Comparison of ENCODE assay signal across 15 cellular contexts in genomic region chr18:11989966-11990380, GRCh38. TPM values are rescaled to one million over a fixed set of nuclear protein-coding genes. Genes with fewer than 3 reads are reported as not detected.
A peak's percentile ranks its signal among the peaks of the same experiment; 100 is the strongest.
DNase-seq lines count a peak whose midpoint lies in the region; ATAC-seq and TF ChIP-seq lines count a peak whose summit lies in the region.
"Had no signal": no experiment of that assay in that cellular context is flagged by ENCODE, and none has a peak within 500 bp of the region (broad histone marks: within the 10 kb centered on the region; RNA-seq: fewer than 3 reads in every experiment).

No MANE protein-coding gene starts in this region.

- H3K36me3 ChIP-seq in OCI-LY3 (replicated peaks; ENCODE audit: low read depth, low read length): no peaks in the 10 kb centered on the region
- H3K36me3 ChIP-seq: ascending aorta had no signal

- H3K36me3 Mint-ChIP-seq in activated T-helper 1 cell treated with anti-CD3 and anti-CD28 coated beads, Interleukin-12 subunit alpha, Interleukin-12 subunit beta, Interleukin-2, Interleukin-4 antibody, amounts not matched to agents 30 ng/mL and 10 ng/mL and 1 ng/mL, durations not matched to agents 14 hours and 24 hours and 36 hours (ENCODE audit: low read depth): no peaks in the 10 kb centered on the region

- H2AFZ ChIP-seq in OCI-LY3 (ENCODE audit: low read depth, low read length): no peak overlapping the region

- H3K27ac Mint-ChIP-seq in activated T-helper 1 cell treated with anti-CD3 and anti-CD28 coated beads, Interleukin-12 subunit alpha, Interleukin-12 subunit beta, Interleukin-2, Interleukin-4 antibody, amounts not matched to agents 30 ng/mL and 10 ng/mL and 1 ng/mL, durations not matched to agents 14 hours and 24 hours and 36 hours: no peak overlapping the region
- H3K27ac Mint-ChIP-seq: activated CD4-positive, alpha-beta T cell treated with anti-CD3 and anti-CD28 coated beads for 36 hours; activated T-cell treated with anti-CD3 and anti-CD28 coated beads, Interleukin-2, amount 50 U/mL, for 24 hours; CD4-positive, alpha-beta T cell; T-helper 17 cell had no signal

- H3K27ac ChIP-seq in OCI-LY3 (ENCODE audit: low read length): no peak overlapping the region
- H3K27ac ChIP-seq: ascending aorta had no signal

- TF ChIP-seq CTCF in OCI-LY3 (IDR thresholded peaks at IDR 0.05; ENCODE audit: low read depth, low read length): no peak

- no peaks in the 10 kb centered on the region for H3K79me2 ChIP-seq in OCI-LY3 (ENCODE audit: low read length)

- no peak overlapping the region for H3K4me3 Mint-ChIP-seq in activated T-helper 1 cell treated with anti-CD3 and anti-CD28 coated beads, Interleukin-12 subunit alpha, Interleukin-12 subunit beta, Interleukin-2, Interleukin-4 antibody, amounts not matched to agents 30 ng/mL and 10 ng/mL and 1 ng/mL, durations not matched to agents 14 hours and 24 hours and 36 hours
- H3K4me3 Mint-ChIP-seq: activated CD4-positive, alpha-beta T cell treated with anti-CD3 and anti-CD28 coated beads for 36 hours; activated T-cell treated with anti-CD3 and anti-CD28 coated beads, Interleukin-2, amount 50 U/mL, for 24 hours; CD4-positive, alpha-beta T cell; T-helper 17 cell had no signal

- no peaks in the 10 kb centered on the region for H3K9me3 Mint-ChIP-seq in activated T-helper 1 cell treated with anti-CD3 and anti-CD28 coated beads, Interleukin-12 subunit alpha, Interleukin-12 subunit beta, Interleukin-2, Interleukin-4 antibody, amounts not matched to agents 30 ng/mL and 10 ng/mL and 1 ng/mL, durations not matched to agents 14 hours and 24 hours and 36 hours
- H3K9me3 Mint-ChIP-seq: activated T-cell treated with anti-CD3 and anti-CD28 coated beads, Interleukin-2, amount 50 U/mL, for 24 hours; CD4-positive, alpha-beta T cell had no signal

- peak; percentile 60 for DNase-seq in DMS53 treated with DMSO at 0.1 percent for 48 hours (lab: John Stamatoyannopoulos, UW; ENCODE audit: unreplicated experiment)
- peak; percentile 74 for DNase-seq in islet precursor cell
- peak; percentile 41 for DNase-seq in posterior vena cava (ENCODE audit: low spot score)
- no peak for DNase-seq in activated T-helper 1 cell treated with anti-CD3 and anti-CD28 coated beads, Interleukin-12 subunit alpha, Interleukin-12 subunit beta, Interleukin-2, Interleukin-4 antibody, amounts not matched to agents 30 ng/mL and 10 ng/mL and 1 ng/mL, durations not matched to agents 14 hours and 24 hours and 36 hours (ENCODE audit: low spot score)
- no peak for DNase-seq in T-helper 1 cell
- DNase-seq in NCI-H2227 (lab: John Stamatoyannopoulos, UW; ENCODE audit: unreplicated experiment): no peak
- DNase-seq: activated CD4-positive, alpha-beta T cell treated with anti-CD3 and anti-CD28 coated beads for 36 hours; activated T-cell treated with anti-CD3 and anti-CD28 coated beads, Interleukin-2, amount 50 U/mL, for 24 hours; CD4-positive, alpha-beta T cell; NCI-H1694 treated with DMSO at 0.1 percent for 48 hours; T-helper 17 cell had no signal

- no peak for ATAC-seq in GM21825 (IDR thresholded peaks at IDR 0.05; ENCODE audit: unreplicated experiment)
- ATAC-seq: activated CD4-positive, alpha-beta T cell treated with anti-CD3 and anti-CD28 coated beads for 36 hours; T-helper 17 cell had no signal

- H3K27me3 Mint-ChIP-seq in activated T-helper 1 cell treated with anti-CD3 and anti-CD28 coated beads, Interleukin-12 subunit alpha, Interleukin-12 subunit beta, Interleukin-2, Interleukin-4 antibody, amounts not matched to agents 30 ng/mL and 10 ng/mL and 1 ng/mL, durations not matched to agents 14 hours and 24 hours and 36 hours (ENCODE audit: insufficient read depth): no peaks in the 10 kb centered on the region
- H3K27me3 Mint-ChIP-seq: activated CD4-positive, alpha-beta T cell treated with anti-CD3 and anti-CD28 coated beads for 36 hours; activated T-cell treated with anti-CD3 and anti-CD28 coated beads, Interleukin-2, amount 50 U/mL, for 24 hours; CD4-positive, alpha-beta T cell; T-helper 17 cell had no signal

- H3K4me1 ChIP-seq in OCI-LY3 (ENCODE audit: low read length): peaks cover 10% of the 10 kb centered on the region
- H3K4me1 ChIP-seq: ascending aorta had no signal

- H3K4me2 ChIP-seq in OCI-LY3 (ENCODE audit: low read length): peak overlapping the region; percentile 45

- H3K4me3 ChIP-seq in OCI-LY3 (ENCODE audit: low read length): no peak overlapping the region
- H3K4me3 ChIP-seq: ascending aorta, lung had no signal

- intact Hi-C loops in posterior vena cava (cut with DNase I): loop anchor here in 1 of 2 donors (5.0 kb wide), 1 partner anchor 53 kb away; no protein-coding TSS in a partner anchor
- intact Hi-C loops in activated T-helper 1 cell treated with anti-CD3 and anti-CD28 coated beads, Interleukin-12 subunit alpha, Interleukin-12 subunit beta, Interleukin-2, Interleukin-4 antibody, amounts not matched to agents 30 ng/mL and 10 ng/mL and 1 ng/mL, durations not matched to agents 14 hours and 24 hours and 36 hours (cut with micrococcal nuclease): no loop called here

- no peaks in the 10 kb centered on the region for H3K9me3 ChIP-seq in OCI-LY3 (ENCODE audit: insufficient read depth, low read length)
- H3K9me3 ChIP-seq: ascending aorta had no signal

- no peaks in the 10 kb centered on the region for H4K20me1 ChIP-seq in OCI-LY3 (ENCODE audit: insufficient read depth, low read length)

- no peak overlapping the region for H3K9ac ChIP-seq in OCI-LY3 (ENCODE audit: low read length)

- H3K27me3 ChIP-seq in OCI-LY3 (ENCODE audit: low read depth, low read length): no peaks in the 10 kb centered on the region
- H3K27me3 ChIP-seq: ascending aorta had no signal

- H3K4me1 Mint-ChIP-seq in activated T-helper 1 cell treated with anti-CD3 and anti-CD28 coated beads, Interleukin-12 subunit alpha, Interleukin-12 subunit beta, Interleukin-2, Interleukin-4 antibody, amounts not matched to agents 30 ng/mL and 10 ng/mL and 1 ng/mL, durations not matched to agents 14 hours and 24 hours and 36 hours (ENCODE audit: low read depth): peaks cover 3% of the 10 kb centered on the region
- H3K4me1 Mint-ChIP-seq: activated CD4-positive, alpha-beta T cell treated with anti-CD3 and anti-CD28 coated beads for 36 hours had no signal

RNA-seq across cellular contexts. Expression of gene IMPA2, which starts 8.7 kb away (rescaled TPM):
- 10 to 100 TPM; 14.9 to 31.5 TPM for total RNA-seq in posterior vena cava
- 14.4 and 19.3 TPM in 2 replicates for total RNA-seq in activated T-helper 1 cell treated with anti-CD3 and anti-CD28 coated beads, Interleukin-12 subunit alpha, Interleukin-12 subunit beta, Interleukin-2, Interleukin-4 antibody, amounts not matched to agents 30 ng/mL and 10 ng/mL and 1 ng/mL, durations not matched to agents 14 hours and 24 hours and 36 hours

Comparison
In these comparisons a context has a peak if more than half of its experiments do, and no peak if none do; other contexts are left out.
1. DNase-seq: peak in DMS53 treated with DMSO at 0.1 percent for 48 hours (single experiment), islet precursor cell (single experiment) and posterior vena cava (single experiment); none in activated T-helper 1 cell treated with anti-CD3 and anti-CD28 coated beads, Interleukin-12 subunit alpha, Interleukin-12 subunit beta, Interleukin-2, Interleukin-4 antibody, amounts not matched to agents 30 ng/mL and 10 ng/mL and 1 ng/mL, durations not matched to agents 14 hours and 24 hours and 36 hours (single experiment), T-helper 1 cell (0 of 5) and NCI-H2227 (single experiment).